23 cellular contexts compared by ENCODE assay signal in the genomic region with DNA sequence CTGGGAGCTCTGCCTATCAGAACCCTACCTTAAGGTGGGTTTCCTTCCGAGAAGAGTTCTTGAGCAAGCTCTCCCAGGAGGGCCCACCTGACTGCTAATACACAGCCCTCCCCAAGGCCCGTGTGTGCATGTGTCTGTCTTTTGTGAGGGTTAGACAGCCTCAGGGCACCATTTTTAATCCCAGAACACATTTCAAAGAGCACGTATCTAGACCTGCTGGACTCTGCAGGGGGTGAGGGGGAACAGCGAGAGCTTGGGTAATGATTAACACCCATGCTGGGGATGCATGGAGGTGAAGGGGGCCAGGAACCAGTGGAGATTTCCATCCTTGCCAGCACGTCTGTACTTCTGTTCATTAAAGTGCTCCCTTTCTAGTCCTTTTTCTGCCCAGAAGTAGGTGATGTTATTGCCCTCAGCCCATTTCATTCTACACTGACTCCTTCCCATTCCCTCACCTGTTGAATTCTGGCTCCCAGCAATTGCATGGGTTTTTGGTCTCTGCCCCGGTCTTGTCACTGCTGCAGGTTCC. TPM values are rescaled to one million over a fixed set of nuclear protein-coding genes. Genes with fewer than 3 reads are reported as not detected.
"Had no signal": no experiment of that assay in that cellular context is flagged by ENCODE, and none has a peak within 500 bp of the region (broad histone marks: within the 10 kb centered on the region; RNA-seq: fewer than 3 reads in every experiment).

No MANE protein-coding gene starts in this region.

- H3K9me3 ChIP-seq: heart left ventricle, left ventricle myocardium inferior, neutrophil, stomach, vagina had no signal

- ATAC-seq: activated naive CD8-positive, alpha-beta T cell treated with anti-CD3 and anti-CD28 coated beads, Interleukin-2, amount 50 U/mL, for 24 hours; activated T-cell treated with anti-CD3 and anti-CD28 coated beads, Interleukin-2, amount 50 U/mL, for 72 hours; heart left ventricle; natural killer cell treated with Interleukin-12 subunit alpha and Interleukin-12 subunit beta and Interleukin-15 and Interleukin-18, amount 100 ng/mL, for 72 hours; sciatic nerve; stimulated activated memory B cell treated with anti-CD40 and anti-IgM and Interleukin-4, amounts not matched to agents 10 μg/mL and 1 μg/mL and 100 μg/mL, for 72 hours had no signal

- H3K4me1 ChIP-seq: heart left ventricle, left ventricle myocardium inferior had no signal

- H3K4me2 ChIP-seq: smooth muscle cell had no signal

- H3K4me3 ChIP-seq: cardiac muscle cell, heart left ventricle, left ventricle myocardium inferior, smooth muscle cell, stomach, vagina had no signal

- H3K27ac ChIP-seq: cardiac muscle cell, epithelial cell of prostate, heart left ventricle, left ventricle myocardium inferior, neutrophil, stomach, vagina had no signal

- H3K36me3 ChIP-seq: cardiac muscle cell, heart left ventricle, left ventricle myocardium inferior, neutrophil, vagina had no signal

- DNase-seq: activated CD4-positive, alpha-beta memory T cell treated with anti-CD3 and anti-CD28 coated beads for 36 hours; activated CD4-positive, alpha-beta T cell treated with anti-CD3 and anti-CD28 coated beads for 48 hours; activated gamma-delta T cell; activated naive CD4-positive, alpha-beta T cell treated with anti-CD3 and anti-CD28 coated beads, Interleukin-2, amount 50 U/mL, for 16 hours; activated naive CD8-positive, alpha-beta T cell treated with anti-CD3 and anti-CD28 coated beads, Interleukin-2, amount 50 U/mL, for 24 hours; activated T-cell treated with anti-CD3 and anti-CD28 coated beads, Interleukin-2, amount 50 U/mL, for 72 hours; cortex of kidney; heart left ventricle; left ventricle myocardium inferior; stimulated activated CD4-positive, alpha-beta T cell treated with anti-CD3 and anti-CD28 coated beads, Interleukin-15, amount 100 ng/mL, for 24 hours; stomach; trophoblast cell had no signal

- H3K27me3 ChIP-seq: cardiac muscle cell, stomach, vagina had no signal

- FAIRE-seq: keratinocyte had no signal

RNA-seq across cellular contexts. Expression of a gene that starts 6.5 kb away (rescaled TPM):
- total RNA-seq: activated CD4-positive, alpha-beta memory T cell treated with anti-CD3 and anti-CD28 coated beads for 36 hours; activated T-cell treated with anti-CD3 and anti-CD28 coated beads, Interleukin-2, amount 50 U/mL, for 72 hours; natural killer cell treated with Interleukin-12 subunit alpha and Interleukin-12 subunit beta and Interleukin-15 and Interleukin-18, amount 100 ng/mL, for 72 hours; T-helper 2 cell treated with Interferon-gamma antibody and Interleukin-4, amounts not matched to agents 100 ng/mL and 5 ng/mL, for 36 hours; temporal lobe had no signal
